Comparison of ENCODE assay signal across 12 cellular contexts in genomic region chr6:100202417-100203194, GRCh38.
DNase-seq lines count a peak whose midpoint lies in the region; ATAC-seq, FAIRE-seq and TF ChIP-seq lines count a peak whose summit lies in the region.
"Had no signal": no experiment of that assay in that cellular context is flagged by ENCODE, and none has a peak within 500 bp of the region (broad histone marks: within the 10 kb centered on the region; RNA-seq: fewer than 3 reads in every experiment).

No MANE protein-coding gene starts in this region.

- TF ChIP-seq CTCF in kidney epithelial cell (IDR thresholded peaks at IDR 0.05; ENCODE audit: insufficient read depth, low read length, poor library complexity, severe bottlenecking): no peak

- no peaks in the 10 kb centered on the region for H3K27me3 ChIP-seq in kidney epithelial cell (ENCODE audit: control insufficient read depth, insufficient read depth, low read length)
- H3K27me3 ChIP-seq: spleen had no signal

- H3K36me3 ChIP-seq in kidney epithelial cell (ENCODE audit: control insufficient read depth, insufficient read depth, low read length): no peaks in the 10 kb centered on the region
- H3K36me3 ChIP-seq: spleen had no signal

- H3K4me3 ChIP-seq in kidney epithelial cell (ENCODE audit: low read depth, low read length): no peak overlapping the region
- H3K4me3 ChIP-seq: spleen had no signal

- DNase-seq in AG08395 (ENCODE audit: low spot score): peak; percentile 89
- peak; percentile 69 for DNase-seq in HTR-8/SVneo (ENCODE audit: insufficient read length, low spot score)
- DNase-seq in amniotic stem cell (lab: John Stamatoyannopoulos, UW): peak; percentile 91
- peak; percentile 87 for DNase-seq in kidney epithelial cell (ENCODE audit: low read depth)
- no peak for DNase-seq in UCSD-AML1 (lab: John Stamatoyannopoulos, UW; ENCODE audit: unreplicated experiment)
- no peak for DNase-seq in NCI-H1436 treated with DMSO at 0.1 percent for 48 hours (lab: John Stamatoyannopoulos, UW)
- DNase-seq in NCI-H2196 treated with DMSO at 0.1 percent for 48 hours (lab: John Stamatoyannopoulos, UW; ENCODE audit: unreplicated experiment): no peak
- DNase-seq: immature natural killer cell, NCI-H1092, spleen had no signal

- peak; percentile 60 for FAIRE-seq in HTR-8/SVneo (lab: Jason Lieb, UNC)
- FAIRE-seq: colon had no signal

- no peak for ATAC-seq in esophagus mucosa

Comparison
In these comparisons a context has a peak if more than half of its experiments do, and no peak if none do; other contexts are left out.
1. DNase-seq: peak in AG08395 (single experiment), HTR-8/SVneo (single experiment), amniotic stem cell (single experiment) and kidney epithelial cell (single experiment); none in UCSD-AML1 (single experiment), NCI-H1436 treated with DMSO at 0.1 percent for 48 hours (single experiment) and NCI-H2196 treated with DMSO at 0.1 percent for 48 hours (single experiment).